In the genomic region with DNA sequence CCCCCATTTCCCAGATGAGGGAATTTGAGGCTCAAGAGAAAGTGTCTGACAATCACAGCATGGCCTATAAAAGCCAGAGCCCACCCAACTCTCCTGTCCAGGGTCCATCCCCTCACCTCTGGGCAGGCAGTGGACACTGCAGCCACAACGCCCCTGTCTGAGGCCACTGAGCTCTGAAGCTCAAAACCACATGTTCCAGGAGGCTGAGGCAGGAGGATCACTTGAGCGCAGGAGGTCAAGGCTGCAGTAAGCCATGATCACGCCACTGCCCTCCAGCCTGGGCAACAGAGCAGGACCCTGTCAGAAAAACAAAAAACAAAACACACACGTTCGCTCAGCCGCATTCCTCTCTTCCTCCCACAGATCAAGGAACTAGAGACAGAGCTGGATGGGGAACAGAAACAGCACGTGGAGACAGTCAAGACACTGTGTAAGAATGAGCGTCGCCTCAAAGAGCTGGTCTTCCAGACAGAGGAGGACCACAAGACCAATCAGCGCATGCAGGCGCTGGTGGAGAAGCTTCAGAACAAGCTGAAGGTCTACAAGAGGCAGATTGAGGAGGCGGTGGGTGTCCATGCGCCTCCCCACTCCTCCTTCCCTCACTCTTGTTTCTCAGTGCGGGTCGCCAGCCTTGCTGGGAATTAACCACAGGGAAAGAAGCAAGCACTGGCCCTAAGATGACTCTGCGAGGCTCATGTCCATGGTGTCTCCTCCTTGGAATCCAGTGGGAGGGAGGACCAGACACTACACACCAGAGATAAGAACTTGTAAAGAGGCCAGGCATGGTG, we compare ENCODE assay signal across 20 cellular contexts. TPM values are rescaled to one million over a fixed set of nuclear protein-coding genes. Genes with fewer than 3 reads are reported as not detected.
"Had no signal": no experiment of that assay in that cellular context is flagged by ENCODE, and none has a peak within 500 bp of the region (broad histone marks: within the 10 kb centered on the region; RNA-seq: fewer than 3 reads in every experiment).

No MANE protein-coding gene starts in this region.

- H3K9me3 ChIP-seq: suprapubic skin had no signal

- H3K27ac ChIP-seq: esophagus muscularis mucosa, suprapubic skin, upper lobe of left lung had no signal

- H3K27ac Mint-ChIP-seq: activated naive CD8-positive, alpha-beta T cell treated with anti-CD3 and anti-CD28 coated beads, Interleukin-2, amount 50 U/mL, for 24 hours; activated T-helper 17 cell treated with anti-CD3 and anti-CD28 coated beads, Interleukin-2, amount 50 U/mL, for 72 hours; stimulated activated naive CD8-positive, alpha-beta T cell treated with anti-CD3 and anti-CD28 coated beads, Interleukin-15, Interleukin-2, amounts not matched to agents 100 ng/mL and 50 ng/mL, for 24 hours had no signal

- DNase-seq: activated CD4-positive, CD25-positive, alpha-beta regulatory T cell treated with anti-CD3 and anti-CD28 coated beads, Interleukin-2, amount 50 U/mL, for 72 hours; activated naive CD4-positive, alpha-beta T cell treated with Interleukin-2 at 50 U/mL for 16 hours; activated naive CD8-positive, alpha-beta T cell treated with anti-CD3 and anti-CD28 coated beads, Interleukin-2, amount 50 U/mL, for 24 hours; cortex of kidney; effector CD4-positive, alpha-beta T cell; kidney glomerular epithelial cell; left ventricle myocardium superior; mesenchymal stem cell; naive thymus-derived CD8-positive, alpha-beta T cell; T1000; upper lobe of left lung had no signal

- H3K4me3 ChIP-seq: esophagus muscularis mucosa, suprapubic skin, upper lobe of left lung had no signal

- H3K4me1 ChIP-seq: esophagus muscularis mucosa, suprapubic skin, upper lobe of left lung had no signal

- H3K4me3 Mint-ChIP-seq: activated naive CD8-positive, alpha-beta T cell treated with anti-CD3 and anti-CD28 coated beads, Interleukin-2, amount 50 U/mL, for 24 hours; activated T-helper 17 cell treated with anti-CD3 and anti-CD28 coated beads, Interleukin-2, amount 50 U/mL, for 72 hours; naive thymus-derived CD8-positive, alpha-beta T cell; stimulated activated naive CD8-positive, alpha-beta T cell treated with anti-CD3 and anti-CD28 coated beads, Interleukin-15, Interleukin-2, amounts not matched to agents 100 ng/mL and 50 ng/mL, for 24 hours had no signal

- H3K27me3 ChIP-seq: esophagus muscularis mucosa, suprapubic skin, upper lobe of left lung had no signal

- ATAC-seq: activated naive CD8-positive, alpha-beta T cell treated with anti-CD3 and anti-CD28 coated beads, Interleukin-2, amount 50 U/mL, for 24 hours; activated T-helper 17 cell treated with anti-CD3 and anti-CD28 coated beads, Interleukin-2, amount 50 U/mL, for 72 hours; left ventricle myocardium superior; naive thymus-derived CD8-positive, alpha-beta T cell; sciatic nerve had no signal

- H3K36me3 Mint-ChIP-seq: naive thymus-derived CD8-positive, alpha-beta T cell had no signal

- H3K27me3 Mint-ChIP-seq: activated naive CD8-positive, alpha-beta T cell treated with anti-CD3 and anti-CD28 coated beads, Interleukin-2, amount 50 U/mL, for 24 hours; stimulated activated naive CD8-positive, alpha-beta T cell treated with anti-CD3 and anti-CD28 coated beads, Interleukin-15, Interleukin-2, amounts not matched to agents 100 ng/mL and 50 ng/mL, for 24 hours had no signal

- H3K36me3 ChIP-seq: esophagus muscularis mucosa, suprapubic skin, upper lobe of left lung had no signal

- H3K4me1 Mint-ChIP-seq: activated naive CD8-positive, alpha-beta T cell treated with anti-CD3 and anti-CD28 coated beads, Interleukin-2, amount 50 U/mL, for 24 hours; activated T-helper 17 cell treated with anti-CD3 and anti-CD28 coated beads, Interleukin-2, amount 50 U/mL, for 72 hours; naive thymus-derived CD8-positive, alpha-beta T cell had no signal

- H3K9me3 Mint-ChIP-seq: activated naive CD8-positive, alpha-beta T cell treated with anti-CD3 and anti-CD28 coated beads, Interleukin-2, amount 50 U/mL, for 24 hours; activated T-helper 17 cell treated with anti-CD3 and anti-CD28 coated beads, Interleukin-2, amount 50 U/mL, for 72 hours; stimulated activated naive CD8-positive, alpha-beta T cell treated with anti-CD3 and anti-CD28 coated beads, Interleukin-15, Interleukin-2, amounts not matched to agents 100 ng/mL and 50 ng/mL, for 24 hours had no signal

RNA-seq across cellular contexts. Expression of a gene that starts 33.0 kb away (rescaled TPM):
- total RNA-seq: activated CD8-positive, alpha-beta memory T cell treated with anti-CD3 and anti-CD28 coated beads for 36 hours; activated T-helper 17 cell treated with anti-CD3 and anti-CD28 coated beads, Interleukin-2, amount 50 U/mL, for 72 hours; esophagus muscularis mucosa; fibroblast of villous mesenchyme; left ventricle myocardium superior; naive thymus-derived CD8-positive, alpha-beta T cell; osteocyte; sciatic nerve; suprapubic skin had no signal
- polyA plus RNA-seq: aorta; naive thymus-derived CD8-positive, alpha-beta T cell had no signal
